12 cellular contexts compared by ENCODE assay signal in the genomic region with DNA sequence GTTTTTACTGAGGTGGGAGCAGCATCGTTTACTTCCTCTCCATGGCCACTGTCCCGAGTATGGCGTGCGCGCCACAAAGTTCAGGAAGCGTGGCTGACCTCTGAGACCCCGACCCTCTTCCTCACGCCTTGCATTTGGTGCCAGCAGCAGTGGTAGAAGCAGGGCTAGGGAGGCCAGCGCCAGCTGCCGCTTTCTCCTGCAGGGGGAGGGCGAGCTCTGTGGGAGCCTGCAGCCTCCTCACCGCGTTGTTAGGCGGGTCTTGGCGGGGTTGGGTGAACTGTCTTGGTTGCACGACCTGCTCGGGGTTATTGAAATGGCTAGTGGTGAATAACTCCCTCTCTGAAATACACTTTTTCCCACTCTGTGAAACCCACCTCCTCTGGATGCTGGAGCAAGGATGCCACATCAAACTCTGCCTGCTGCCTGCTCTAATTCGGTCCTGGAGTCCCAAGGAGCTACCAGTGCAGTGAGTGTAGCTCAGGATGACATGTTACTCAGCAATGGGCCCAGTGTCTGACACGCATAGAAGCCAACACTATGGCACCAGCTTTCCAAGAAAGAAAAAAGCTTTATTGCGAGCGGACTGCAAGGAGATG. TPM values are rescaled to one million over a fixed set of nuclear protein-coding genes. Genes with fewer than 3 reads are reported as not detected.
DNase-seq lines count a peak whose midpoint lies in the region; ATAC-seq, FAIRE-seq and TF ChIP-seq lines count a peak whose summit lies in the region.
"Had no signal": no experiment of that assay in that cellular context is flagged by ENCODE, and none has a peak within 500 bp of the region (broad histone marks: within the 10 kb centered on the region; RNA-seq: fewer than 3 reads in every experiment).

No MANE protein-coding gene starts in this region.

- no peaks in the 10 kb centered on the region for H3F3A ChIP-seq in OCI-LY1 (ENCODE audit: insufficient read depth, low read length)

- intact Hi-C loops in HepG2 (cut with micrococcal nuclease; ENCODE audit: unreplicated experiment) (no loop called here), right lobe of liver (cut with DNase I) (no loop called here)

- H3K4me2 ChIP-seq in HepG2 (ENCODE audit: low read depth, low read length) (no peak overlapping the region), OCI-LY1 (ENCODE audit: low read length) (no peak overlapping the region)

- no peak for FAIRE-seq in HepG2 (lab: Jason Lieb, UNC)

- CTCF ChIA-PET in HepG2 (lab: Yijun Ruan, JAX; ENCODE audit: low intra/inter-chr PET ratio, low total read pairs): no interaction called here

- 63% methylated on average over 12 of the region's 21 CpGs for WGBS in HepG2 (ENCODE audit: low lambda C conversion rate)
- WGBS in right lobe of liver (ENCODE audit: insufficient coverage, low coverage, low lambda C conversion rate, missing lambda C conversion rate): 48% methylated on average over 11 of the region's 21 CpGs

- H3K79me2 ChIP-seq in HepG2 (ENCODE audit: insufficient read depth, low read length) (no peaks in the 10 kb centered on the region), OCI-LY1 (ENCODE audit: insufficient read depth, low read length) (no peaks in the 10 kb centered on the region)

- DNase-seq in HepG2 (ENCODE audit: low spot score) (no peak), right lobe of liver (no peak), dermis blood vessel endothelial cell (peak; percentile 47), hippocampal formation (lab: John Stamatoyannopoulos, UW) (no peak)
- DNase-seq in stimulated activated naive CD8-positive, alpha-beta T cell treated with anti-CD3 and anti-CD28 coated beads, Interleukin-15, Interleukin-2, amounts not matched to agents 100 U/mL and 50 U/mL, for 24 hours: peak; percentile 43
- DNase-seq: DMS153; effector CD4-positive, alpha-beta T cell had no signal

- no peak for TF ChIP-seq EP300 in HepG2 (IDR thresholded peaks at IDR 0.05; ENCODE audit: low read depth in 2 of 2, low read length in 2 of 2)
- TF ChIP-seq EP300 in HepG2 (CRISPR knock-in tag; IDR thresholded peaks at IDR 0.05; ENCODE audit: borderline replicate concordance): no peak

- H3K9me2 ChIP-seq in OCI-LY1 (ENCODE audit: low read depth, low read length): no peaks in the 10 kb centered on the region

- TF ChIP-seq CTCF in HepG2 (CRISPR knock-in tag; IDR thresholded peaks at IDR 0.05) (peak; percentile 64), right lobe of liver (IDR thresholded peaks at IDR 0.05) (no peak), OCI-LY1 (IDR thresholded peaks at IDR 0.05; ENCODE audit: low read length) (peak; percentile 55)

- H3K9ac ChIP-seq in HepG2 (ENCODE audit: insufficient read depth, low read depth, low read length) (no peak overlapping the region), OCI-LY1 (ENCODE audit: low read length) (no peak overlapping the region)

- peaks cover 0 to under 1% of the 10 kb centered on the region in 2 experiments; a peak in 1 of 5 replicates for H3K36me3 ChIP-seq in HepG2 (replicated peaks in 1 of 2; ENCODE audit: control insufficient read depth in 1 of 2, insufficient read depth in 2 of 2, low read length in 2 of 2)
- H3K36me3 ChIP-seq in right lobe of liver: no peaks in the 10 kb centered on the region
- peaks cover 7% of the 10 kb centered on the region; the same call in 1 of the 2 replicates for H3K36me3 ChIP-seq in OCI-LY1 (ENCODE audit: insufficient read depth, low read length)

- no TSS peak for BruUV-seq in HepG2 (replicated peaks; lab: Mats Ljungman, UMichigan)

- ATAC-seq in HepG2: peak; percentile 77
- ATAC-seq in right lobe of liver: no peak
- ATAC-seq in stimulated activated naive CD8-positive, alpha-beta T cell treated with anti-CD3 and anti-CD28 coated beads, Interleukin-15, Interleukin-2, amounts not matched to agents 100 U/mL and 50 U/mL, for 24 hours: peak; percentile 37
- ATAC-seq in GM21576 (IDR thresholded peaks at IDR 0.05; ENCODE audit: unreplicated experiment): no peak
- ATAC-seq in GM19463 (IDR thresholded peaks at IDR 0.05; ENCODE audit: unreplicated experiment): no peak

- POLR2A ChIA-PET in HepG2 (lab: Yijun Ruan, JAX): interaction anchor here (0.9 to 1.6 kb wide), 2 partner anchors 14 to 26 kb away, joined by 3 read pairs; no protein-coding TSS in a partner anchor

- H2AFZ ChIP-seq in HepG2 (ENCODE audit: low read length) (no peak overlapping the region), OCI-LY1 (ENCODE audit: low read length) (no peak overlapping the region)

- H3K27ac ChIP-seq in HepG2 (ENCODE audit: extremely low read length, insufficient read depth, low read length) (no peak overlapping the region), right lobe of liver (no peak overlapping the region), OCI-LY1 (ENCODE audit: low read depth, low read length, poor library complexity, severe bottlenecking) (no peak overlapping the region)

- H4K20me1 ChIP-seq in HepG2 (ENCODE audit: insufficient read depth, low read length) (no peaks in the 10 kb centered on the region), OCI-LY1 (ENCODE audit: insufficient read depth, low read length) (no peaks in the 10 kb centered on the region)

- TF ChIP-seq RAD21 in HepG2 (CRISPR knock-in tag; IDR thresholded peaks at IDR 0.05): peak; percentile 44; the same call in 1 of the 2 replicates

- H3K4me1 ChIP-seq in HepG2 (ENCODE audit: insufficient read depth, low read length) (peaks cover 16% of the 10 kb centered on the region), right lobe of liver (peaks cover 0 to 11% (median 3%) of the 10 kb centered on the region in 4 donors), OCI-LY1 (ENCODE audit: insufficient read depth, low read length, severe bottlenecking) (peaks cover 11% of the 10 kb centered on the region)

- H3K9me3 ChIP-seq in HepG2 (ENCODE audit: low read length): no peaks in the 10 kb centered on the region
- no peaks in the 10 kb centered on the region for H3K9me3 ChIP-seq in right lobe of liver
- H3K9me3 ChIP-seq in OCI-LY1 (ENCODE audit: low read length): no peaks in the 10 kb centered on the region

- no peak for TF ChIP-seq POLR2A in HepG2 (IDR thresholded peaks at IDR 0.05; ENCODE audit: insufficient read depth in 1 of 2, low read depth in 2 of 2, low read length in 2 of 2)
- no peak for TF ChIP-seq POLR2A in right lobe of liver (IDR thresholded peaks at IDR 0.05)

- in situ Hi-C loops in HepG2 (cut with HindIII; ENCODE audit: extremely low pct_ligation_motif_present, low pct_unique_long_range_greater_than_20kb): no loop called here

- H3K4me3 ChIP-seq in HepG2 (replicated peaks in 1 of 3; ENCODE audit: insufficient read depth in 1 of 3, low read depth in 2 of 3, low read length in 3 of 3) (no peak overlapping the region), right lobe of liver (no peak overlapping the region), OCI-LY1 (ENCODE audit: low read depth, low read length, poor library complexity, severe bottlenecking) (no peak overlapping the region)

- no peaks in the 10 kb centered on the region for H3K27me3 ChIP-seq in HepG2 (ENCODE audit: control insufficient read depth in 1 of 2, insufficient read depth in 2 of 2, low read length in 2 of 2)
- H3K27me3 ChIP-seq in right lobe of liver: no peaks in the 10 kb centered on the region
- H3K27me3 ChIP-seq in OCI-LY1 (ENCODE audit: insufficient read depth, low read length): no peaks in the 10 kb centered on the region; the same call in 1 of the 2 replicates

RNA-seq across cellular contexts. Expression of gene TDRD9, which starts 22.3 kb away (rescaled TPM):
- total RNA-seq in HepG2 (2016; rRNA removed; fragmentation: Illumina TruSeq; extraction: Trizol): not detected in 2 replicates
- not detected in 2 replicates for total RNA-seq in HepG2 (2016; cell fraction: cytosol; rRNA removed; fragmentation: Illumina TruSeq; extraction: Trizol; ENCODE audit: low read depth)
- total RNA-seq in HepG2 (2016; cell fraction: insoluble cytoplasmic fraction; rRNA removed; fragmentation: Illumina TruSeq; extraction: Trizol): not detected in 2 replicates
- not detected in 2 replicates for total RNA-seq in HepG2 (2016; cell fraction: membrane; rRNA removed; fragmentation: Illumina TruSeq; extraction: Trizol)
- total RNA-seq in HepG2 (2016; cell fraction: nucleus; rRNA removed; fragmentation: Illumina TruSeq; extraction: Trizol): not detected in 2 replicates
- polyA plus RNA-seq in HepG2 (2011; rRNA removed): not detected in 2 replicates
- not detected in 2 replicates for polyA plus RNA-seq in HepG2 (2011; cell fraction: cytosol; rRNA removed)
- polyA plus RNA-seq in HepG2 (2011; cell fraction: nucleus; rRNA removed): not detected in 2 replicates
- polyA plus RNA-seq in HepG2 (2012): not detected in 2 replicates
- not detected in 2 replicates for polyA plus RNA-seq in HepG2 (2016; cell fraction: cytosol; fragmentation: Illumina TruSeq; extraction: Trizol; ENCODE audit: low read depth)
- polyA plus RNA-seq in HepG2 (2016; cell fraction: insoluble cytoplasmic fraction; fragmentation: Illumina TruSeq; extraction: Trizol; ENCODE audit: low read depth): not detected in 2 replicates
- not detected in 2 replicates for polyA plus RNA-seq in HepG2 (2016; cell fraction: membrane; fragmentation: Illumina TruSeq; extraction: Trizol; ENCODE audit: low read depth)
- not detected in 2 replicates for polyA plus RNA-seq in HepG2 (2016; cell fraction: nucleus; fragmentation: Illumina TruSeq; extraction: Trizol; ENCODE audit: insufficient read depth, low read depth)
- 20.1 TPM in 1 of 2 replicates, not detected in the other for polyA minus RNA-seq in HepG2 (2011; rRNA and poly(A)+ RNA removed; ENCODE audit: low replicate concordance)
- not detected in 2 replicates for polyA minus RNA-seq in HepG2 (2011; cell fraction: cytosol; rRNA and poly(A)+ RNA removed)
- polyA minus RNA-seq in HepG2 (2011; cell fraction: nucleus; rRNA and poly(A)+ RNA removed): not detected in 2 replicates
- under 1 TPM in 5 of 6 experiments, not detected in 1; 0.31 to 0.86 (median 0.43) TPM for total RNA-seq in right lobe of liver
- 3.0 and 4.3 TPM in 2 replicates for total RNA-seq in dermis blood vessel endothelial cell
- total RNA-seq: RPMI7951 had no signal

RNA-seq across cellular contexts. Expression of gene RD3L, which starts 36.4 kb away (rescaled TPM):
- total RNA-seq in HepG2 (2016; rRNA removed; fragmentation: Illumina TruSeq; extraction: Trizol): not detected in 2 replicates
- total RNA-seq in HepG2 (2016; cell fraction: cytosol; rRNA removed; fragmentation: Illumina TruSeq; extraction: Trizol; ENCODE audit: low read depth): not detected in 2 replicates
- total RNA-seq in HepG2 (2016; cell fraction: insoluble cytoplasmic fraction; rRNA removed; fragmentation: Illumina TruSeq; extraction: Trizol): not detected in 2 replicates
- total RNA-seq in HepG2 (2016; cell fraction: membrane; rRNA removed; fragmentation: Illumina TruSeq; extraction: Trizol): not detected in 2 replicates
- not detected in 2 replicates for total RNA-seq in HepG2 (2016; cell fraction: nucleus; rRNA removed; fragmentation: Illumina TruSeq; extraction: Trizol)
- polyA plus RNA-seq in HepG2 (2011; rRNA removed): not detected in 2 replicates
- polyA plus RNA-seq in HepG2 (2011; cell fraction: cytosol; rRNA removed): not detected in 2 replicates
- polyA plus RNA-seq in HepG2 (2011; cell fraction: nucleus; rRNA removed): not detected in 2 replicates
- not detected in 2 replicates for polyA plus RNA-seq in HepG2 (2012)
- not detected in 2 replicates for polyA plus RNA-seq in HepG2 (2016; cell fraction: cytosol; fragmentation: Illumina TruSeq; extraction: Trizol; ENCODE audit: low read depth)
- not detected in 2 replicates for polyA plus RNA-seq in HepG2 (2016; cell fraction: insoluble cytoplasmic fraction; fragmentation: Illumina TruSeq; extraction: Trizol; ENCODE audit: low read depth)
- polyA plus RNA-seq in HepG2 (2016; cell fraction: membrane; fragmentation: Illumina TruSeq; extraction: Trizol; ENCODE audit: low read depth): not detected in 2 replicates
- polyA plus RNA-seq in HepG2 (2016; cell fraction: nucleus; fragmentation: Illumina TruSeq; extraction: Trizol; ENCODE audit: insufficient read depth, low read depth): not detected in 2 replicates
- not detected in 2 replicates for polyA minus RNA-seq in HepG2 (2011; rRNA and poly(A)+ RNA removed; ENCODE audit: low replicate concordance)
- not detected in 2 replicates for polyA minus RNA-seq in HepG2 (2011; cell fraction: cytosol; rRNA and poly(A)+ RNA removed)
- not detected in 2 replicates for polyA minus RNA-seq in HepG2 (2011; cell fraction: nucleus; rRNA and poly(A)+ RNA removed)
- total RNA-seq in right lobe of liver: 1 to 10 TPM in 1 of 6 experiments, under 1 TPM in 2, not detected in 3; 0.22 to 1.2 (median 0.25) TPM
- not detected in 2 replicates for total RNA-seq in dermis blood vessel endothelial cell
- total RNA-seq: MCF 10A, RPMI7951 had no signal

RNA-seq across cellular contexts. Expression of gene PPP1R13B, which starts 58.6 kb away (rescaled TPM):
- total RNA-seq in HepG2 (2016; rRNA removed; fragmentation: Illumina TruSeq; extraction: Trizol) (5.3 and 9.4 TPM in 2 replicates), right lobe of liver (10 to 100 TPM in 5 of 6 experiments, 1 to 10 TPM in 1; 9.2 to 22.4 (median 13.9) TPM), dermis blood vessel endothelial cell (20.9 and 27.5 TPM in 2 replicates)
- 36.5 and 44.3 TPM in 2 replicates for total RNA-seq in HepG2 (2016; cell fraction: cytosol; rRNA removed; fragmentation: Illumina TruSeq; extraction: Trizol; ENCODE audit: low read depth)
- total RNA-seq in HepG2 (2016; cell fraction: insoluble cytoplasmic fraction; rRNA removed; fragmentation: Illumina TruSeq; extraction: Trizol): 5.9 and 7.8 TPM in 2 replicates
- total RNA-seq in HepG2 (2016; cell fraction: membrane; rRNA removed; fragmentation: Illumina TruSeq; extraction: Trizol): 11.4 and 12.4 TPM in 2 replicates
- 13.0 and 13.3 TPM in 2 replicates for total RNA-seq in HepG2 (2016; cell fraction: nucleus; rRNA removed; fragmentation: Illumina TruSeq; extraction: Trizol)
- polyA plus RNA-seq in HepG2 (2011; rRNA removed): 4.6 and 5.3 TPM in 2 replicates
- 2.9 and 3.0 TPM in 2 replicates for polyA plus RNA-seq in HepG2 (2011; cell fraction: cytosol; rRNA removed)
- polyA plus RNA-seq in HepG2 (2011; cell fraction: nucleus; rRNA removed): 20.9 and 24.0 TPM in 2 replicates
- polyA plus RNA-seq in HepG2 (2012): 5.1 and 6.3 TPM in 2 replicates
- 2.2 and 2.3 TPM in 2 replicates for polyA plus RNA-seq in HepG2 (2016; cell fraction: cytosol; fragmentation: Illumina TruSeq; extraction: Trizol; ENCODE audit: low read depth)
- 4.2 and 6.1 TPM in 2 replicates for polyA plus RNA-seq in HepG2 (2016; cell fraction: insoluble cytoplasmic fraction; fragmentation: Illumina TruSeq; extraction: Trizol; ENCODE audit: low read depth)
- polyA plus RNA-seq in HepG2 (2016; cell fraction: membrane; fragmentation: Illumina TruSeq; extraction: Trizol; ENCODE audit: low read depth): 4.0 and 4.8 TPM in 2 replicates
- 33.9 and 35.1 TPM in 2 replicates for polyA plus RNA-seq in HepG2 (2016; cell fraction: nucleus; fragmentation: Illumina TruSeq; extraction: Trizol; ENCODE audit: insufficient read depth, low read depth)
- polyA minus RNA-seq in HepG2 (2011; rRNA and poly(A)+ RNA removed; ENCODE audit: low replicate concordance): 8.5 and 13.6 TPM in 2 replicates
- polyA minus RNA-seq in HepG2 (2011; cell fraction: cytosol; rRNA and poly(A)+ RNA removed): 2.9 and 4.5 TPM in 2 replicates
- 14.5 and 21.1 TPM in 2 replicates for polyA minus RNA-seq in HepG2 (2011; cell fraction: nucleus; rRNA and poly(A)+ RNA removed)

Comparison
In these comparisons a context has a peak if more than half of its experiments do, and no peak if none do; other contexts are left out.
1. ATAC-seq: peak in HepG2 (single experiment) and stimulated activated naive CD8-positive, alpha-beta T cell treated with anti-CD3 and anti-CD28 coated beads, Interleukin-15, Interleukin-2, amounts not matched to agents 100 U/mL and 50 U/mL, for 24 hours (single experiment); none in right lobe of liver (0 of 4), GM21576 (single experiment) and GM19463 (single experiment).
2. CTCF ChIP-seq: peak in HepG2 (single experiment) and OCI-LY1 (single experiment); none in right lobe of liver (0 of 4).
3. DNase-seq: peak in dermis blood vessel endothelial cell (single experiment) and stimulated activated naive CD8-positive, alpha-beta T cell treated with anti-CD3 and anti-CD28 coated beads, Interleukin-15, Interleukin-2, amounts not matched to agents 100 U/mL and 50 U/mL, for 24 hours (single experiment); none in HepG2 (single experiment), right lobe of liver (0 of 3) and hippocampal formation (0 of 2).